ENCODE assay signal across 18 cellular contexts in genomic region chr6:164107297-164107995, GRCh38.
A peak's percentile ranks its signal among the peaks of the same experiment; 100 is the strongest.
DNase-seq lines count a peak whose midpoint lies in the region; ATAC-seq and TF ChIP-seq lines count a peak whose summit lies in the region.
"Had no signal": no experiment of that assay in that cellular context is flagged by ENCODE, and none has a peak within 500 bp of the region (broad histone marks: within the 10 kb centered on the region; RNA-seq: fewer than 3 reads in every experiment).

No MANE protein-coding gene starts in this region.

- ATAC-seq in Right ventricle myocardium superior (ENCODE audit: poor library complexity) = peak; percentile 47
- no peak for ATAC-seq in GM18505 (IDR thresholded peaks at IDR 0.05; ENCODE audit: unreplicated experiment)
- ATAC-seq: Panc1 had no signal

- no peak for TF ChIP-seq POLR2A in GM18505 (IDR thresholded peaks at IDR 0.05; ENCODE audit: borderline replicate concordance, extremely low read depth, insufficient read depth, insufficient read length)

- no peak overlapping the region for H3K4me3 ChIP-seq in skeletal muscle cell (ENCODE audit: low read depth, low read length)
- H3K4me3 ChIP-seq: esophagus muscularis mucosa, prostate gland, thoracic aorta had no signal

- DNase-seq in LoVo (ENCODE audit: low spot score) (peak; percentile 20), astrocyte of the hippocampus (ENCODE audit: low read depth, low spot score) (peak; percentile 61), Right ventricle myocardium superior (no peak), skeletal muscle cell (ENCODE audit: low read depth) (peak; percentile 53), cerebellum (ENCODE audit: low spot score) (no peak), NCI-H146 treated with DMSO at 0.1 percent for 48 hours (lab: John Stamatoyannopoulos, UW; ENCODE audit: unreplicated experiment) (no peak)
- DNase-seq: activated CD4-positive, alpha-beta memory T cell treated with anti-CD3 and anti-CD28 coated beads for 36 hours; activated naive CD4-positive, alpha-beta T cell treated with anti-CD3 and anti-CD28 coated beads, Interleukin-2, amount 50 U/mL, for 16 hours; activated T-cell treated with anti-CD3 and anti-CD28 coated beads, Interleukin-2, amount 50 U/mL, for 24 hours; BE2C; NCI-H2227 treated with DMSO at 0.1 percent for 48 hours; nephron progenitor cell; WERI-Rb-1 had no signal

- intact Hi-C loops in Right ventricle myocardium superior (cut with DNase I) = loop anchor here (5.0 kb wide), 2 partner anchors 685 to 925 kb away; no protein-coding TSS in a partner anchor

Comparison
In these comparisons a context has a peak if more than half of its experiments do, and no peak if none do; other contexts are left out.
1. DNase-seq: peak in LoVo (single experiment), astrocyte of the hippocampus (single experiment) and skeletal muscle cell (single experiment); none in Right ventricle myocardium superior (single experiment), cerebellum (single experiment) and NCI-H146 treated with DMSO at 0.1 percent for 48 hours (single experiment).